ENCODE assay signal across 1 cellular context in genomic region chr9:136463578-136463977, GRCh38.
A peak's percentile ranks its signal among the peaks of the same experiment; 100 is the strongest.
TF ChIP-seq lines count a peak whose summit lies in the region.

No MANE protein-coding gene starts in this region.

TF ChIP-seq in K562, 482 proteins besides CTCF, POLR2A, EP300 and RAD21:
- TF ChIP-seq HDAC6 (IDR thresholded peaks at IDR 0.05; ENCODE audit: low read depth, low read length) = no peak
- TF ChIP-seq POLR2G (IDR thresholded peaks at IDR 0.05; ENCODE audit: low read depth, low read length) = 0 out of 2 replicates have a peak, but pooled peaks have one; percentile 24
